Comparison of ENCODE assay signal across 1 cellular context in genomic region chr4:181254771-181255170, GRCh38.
TF ChIP-seq lines count a peak whose summit lies in the region.

No MANE protein-coding gene starts in this region.

TF ChIP-seq in H1, 55 proteins besides CTCF, POLR2A, EP300 and RAD21 (continued from another document):
- TF ChIP-seq BACH1 (IDR thresholded peaks at IDR 0.05; ENCODE audit: low read length) (no peak), EGR1 (IDR thresholded peaks at IDR 0.05; ENCODE audit: borderline replicate concordance, low read depth, low read length) (no peak), SP1 (IDR thresholded peaks at IDR 0.05; ENCODE audit: low read depth, low read length) (no peak), HDAC2 (IDR thresholded peaks at IDR 0.05; ENCODE audit: borderline replicate concordance in 1 of 2, low read depth in 2 of 2, low read length in 2 of 2) (no peak), SIN3A (conservative IDR thresholded peaks at IDR 0.05 in 1 of 2, IDR thresholded peaks at IDR 0.05 in 1 of 2; ENCODE audit: low read depth in 1 of 2, low read length in 2 of 2) (no peak)
